Comparison of ENCODE assay signal across 19 cellular contexts in the genomic region with DNA sequence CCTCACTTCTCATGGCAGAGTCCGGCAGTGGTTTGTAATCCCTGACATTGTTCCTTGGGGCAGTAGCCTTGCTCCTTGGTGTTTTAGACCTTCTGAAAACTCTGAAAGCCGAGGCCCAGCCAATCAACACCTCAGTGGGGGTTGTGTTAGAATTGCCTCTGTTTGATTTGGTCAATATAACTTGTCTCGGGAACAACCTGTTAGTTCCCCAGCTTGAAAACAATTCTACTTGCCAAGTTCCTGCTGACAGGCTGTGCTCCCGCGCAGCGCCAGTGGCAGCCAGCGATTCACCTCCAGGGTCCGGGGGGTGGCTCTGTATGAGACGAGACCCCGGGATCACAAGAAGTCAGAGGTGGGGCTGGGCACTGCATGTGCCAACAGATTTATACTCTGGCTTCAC.
"Had no signal": no experiment of that assay in that cellular context is flagged by ENCODE, and none has a peak within 500 bp of the region (broad histone marks: within the 10 kb centered on the region; RNA-seq: fewer than 3 reads in every experiment).

No MANE protein-coding gene starts in this region.

- H3K9me3 Mint-ChIP-seq: activated naive CD4-positive, alpha-beta T cell treated with anti-CD3 and anti-CD28 coated beads for 36 hours; activated T-helper 17 cell treated with anti-CD3 and anti-CD28 coated beads, Interleukin-2, amount 50 U/mL, for 72 hours; stimulated activated naive B cell treated with anti-CD40 and anti-IgM and Interleukin-4, amounts not matched to agents 10 μg/mL and 1 μg/mL and 100 μg/mL, for 72 hours had no signal

- H3K9me3 ChIP-seq: colonic mucosa, transverse colon had no signal

- H3K36me3 Mint-ChIP-seq: mesothelial cell of epicardium; stimulated activated naive B cell treated with anti-CD40 and anti-IgM and Interleukin-4, amounts not matched to agents 10 μg/mL and 1 μg/mL and 100 μg/mL, for 72 hours had no signal

- H3K27me3 ChIP-seq: colonic mucosa, transverse colon had no signal

- H3K4me1 ChIP-seq: colonic mucosa, heart left ventricle had no signal

- H3K27ac Mint-ChIP-seq: activated naive CD4-positive, alpha-beta T cell treated with anti-CD3 and anti-CD28 coated beads for 36 hours; activated T-helper 17 cell treated with anti-CD3 and anti-CD28 coated beads, Interleukin-2, amount 50 U/mL, for 72 hours; mesothelial cell of epicardium; naive B cell; progenitor cell of endocrine pancreas; stimulated activated naive B cell treated with anti-CD40 and anti-IgM and Interleukin-4, amounts not matched to agents 10 μg/mL and 1 μg/mL and 100 μg/mL, for 72 hours had no signal

- H3K36me3 ChIP-seq: colonic mucosa, heart left ventricle, transverse colon had no signal

- H3K4me3 Mint-ChIP-seq: activated naive CD4-positive, alpha-beta T cell treated with anti-CD3 and anti-CD28 coated beads for 36 hours; activated T-helper 17 cell treated with anti-CD3 and anti-CD28 coated beads, Interleukin-2, amount 50 U/mL, for 72 hours; mesothelial cell of epicardium; naive B cell; stimulated activated naive B cell treated with anti-CD40 and anti-IgM and Interleukin-4, amounts not matched to agents 10 μg/mL and 1 μg/mL and 100 μg/mL, for 72 hours had no signal

- H3K4me1 Mint-ChIP-seq: activated T-helper 17 cell treated with anti-CD3 and anti-CD28 coated beads, Interleukin-2, amount 50 U/mL, for 72 hours; naive B cell; stimulated activated naive B cell treated with anti-CD40 and anti-IgM and Interleukin-4, amounts not matched to agents 10 μg/mL and 1 μg/mL and 100 μg/mL, for 72 hours had no signal

- H3K27ac ChIP-seq: colonic mucosa, heart left ventricle, transverse colon had no signal

- DNase-seq: activated CD4-positive, alpha-beta T cell treated with anti-CD3 and anti-CD28 coated beads, Interleukin-2, amount 50 U/mL, for 1 hour; activated naive CD4-positive, alpha-beta T cell treated with anti-CD3 and anti-CD28 coated beads for 36 hours; activated T-cell treated with anti-CD3 and anti-CD28 coated beads for 4 hours; caudate nucleus; colonic mucosa; effector CD4-positive, alpha-beta T cell; foreskin melanocyte; heart left ventricle; left ventricle myocardium superior; naive B cell; stimulated activated CD4-positive, alpha-beta T cell treated with anti-CD3 and anti-CD28 coated beads, Interleukin-2, amount 100 ng/mL, for 24 hours; stimulated activated naive B cell treated with anti-CD40 and anti-IgM and Interleukin-4, amounts not matched to agents 10 μg/mL and 1 μg/mL and 100 μg/mL, for 72 hours; substantia nigra; T-helper 2 cell; transverse colon had no signal

- ATAC-seq: activated T-helper 17 cell treated with anti-CD3 and anti-CD28 coated beads, Interleukin-2, amount 50 U/mL, for 72 hours; heart left ventricle; left ventricle myocardium superior; sciatic nerve; stimulated activated naive B cell treated with anti-CD40 and anti-IgM and Interleukin-4, amounts not matched to agents 10 μg/mL and 1 μg/mL and 100 μg/mL, for 72 hours had no signal

- H3K4me3 ChIP-seq: colonic mucosa, heart left ventricle, transverse colon had no signal
